21 cellular contexts compared by ENCODE assay signal in the genomic region with DNA sequence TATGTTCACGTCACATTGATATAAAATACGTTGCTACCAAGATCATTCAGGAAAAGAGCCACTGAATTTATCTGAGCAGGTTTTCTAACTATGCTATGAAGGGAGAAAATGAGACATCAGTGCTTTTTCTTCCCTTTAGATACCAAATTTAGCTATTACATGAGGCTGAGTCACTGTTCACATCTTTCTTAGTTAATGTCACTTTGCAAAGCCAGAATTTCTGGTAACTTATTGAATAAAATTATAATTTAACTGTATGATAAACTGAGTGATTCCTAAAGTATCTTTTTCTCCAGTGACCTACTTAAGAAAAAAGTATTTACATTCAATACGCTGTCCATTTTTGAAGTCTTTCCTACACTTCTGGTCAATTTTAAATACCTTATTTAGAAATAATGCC.
"Had no signal": no experiment of that assay in that cellular context is flagged by ENCODE, and none has a peak within 500 bp of the region (broad histone marks: within the 10 kb centered on the region; RNA-seq: fewer than 3 reads in every experiment).

No MANE protein-coding gene starts in this region.

- H3K4me1 ChIP-seq: gastrocnemius medialis, upper lobe of right lung had no signal

- ATAC-seq: activated T-cell treated with anti-CD3 and anti-CD28 coated beads, Interleukin-2, amount 50 U/mL, for 4 hours; gastrocnemius medialis; mucosa of descending colon; sciatic nerve; stimulated activated naive B cell treated with anti-CD40 and anti-IgM and Interleukin-4, amounts not matched to agents 10 μg/mL and 1 μg/mL and 100 μg/mL, for 72 hours; upper lobe of right lung; WTC11 had no signal

- H3K4me2 ChIP-seq: smooth muscle cell had no signal

- H3K27ac ChIP-seq: gastrocnemius medialis, thoracic aorta, upper lobe of right lung had no signal

- FAIRE-seq: endometrium had no signal

- DNase-seq: activated CD4-positive, alpha-beta T cell treated with anti-CD3 and anti-CD28 coated beads, Interleukin-2, amount 50 U/mL, for 4 hours; activated CD8-positive, alpha-beta memory T cell treated with anti-CD3 and anti-CD28 coated beads for 24 hours; activated CD8-positive, alpha-beta memory T cell treated with anti-CD3 and anti-CD28 coated beads, Interleukin-2, amount 50 U/mL, for 4 hours; activated naive CD4-positive, alpha-beta T cell treated with Interleukin-2 at 50 U/mL for 16 hours; activated naive CD8-positive, alpha-beta T cell treated with anti-CD3 and anti-CD28 coated beads, Interleukin-2, amount 50 U/mL, for 24 hours; activated T-cell treated with anti-CD3 and anti-CD28 coated beads, Interleukin-2, amount 50 U/mL, for 4 hours; gastrocnemius medialis; hippocampal formation; mucosa of descending colon; occipital lobe; stimulated activated CD4-positive, alpha-beta T cell treated with anti-CD3 and anti-CD28 coated beads, Interleukin-15, amount 100 ng/mL, for 24 hours; stimulated activated naive B cell treated with anti-CD40 and anti-IgM and Interleukin-4, amounts not matched to agents 10 μg/mL and 1 μg/mL and 100 μg/mL, for 72 hours; T-helper 1 cell; upper lobe of right lung had no signal

- H3K9me3 ChIP-seq: gastrocnemius medialis, mucosa of descending colon, thoracic aorta, upper lobe of right lung had no signal

- H3K27ac Mint-ChIP-seq: activated naive CD8-positive, alpha-beta T cell treated with anti-CD3 and anti-CD28 coated beads, Interleukin-2, amount 50 U/mL, for 24 hours; brain; memory B cell; stimulated activated naive B cell treated with anti-CD40 and anti-IgM and Interleukin-4, amounts not matched to agents 10 μg/mL and 1 μg/mL and 100 μg/mL, for 72 hours; WTC11 had no signal

- H3K4me3 ChIP-seq: gastrocnemius medialis, mucosa of descending colon, smooth muscle cell, thoracic aorta, upper lobe of right lung had no signal

- H3K27me3 ChIP-seq: gastrocnemius medialis, upper lobe of right lung had no signal

- H3K36me3 ChIP-seq: thoracic aorta had no signal

- H3K9me3 Mint-ChIP-seq: activated naive CD8-positive, alpha-beta T cell treated with anti-CD3 and anti-CD28 coated beads, Interleukin-2, amount 50 U/mL, for 24 hours; activated T-cell treated with anti-CD3 and anti-CD28 coated beads, Interleukin-2, amount 50 U/mL, for 4 hours; brain; memory B cell; stimulated activated naive B cell treated with anti-CD40 and anti-IgM and Interleukin-4, amounts not matched to agents 10 μg/mL and 1 μg/mL and 100 μg/mL, for 72 hours; WTC11 had no signal
